9 cellular contexts compared by ENCODE assay signal in the genomic region with DNA sequence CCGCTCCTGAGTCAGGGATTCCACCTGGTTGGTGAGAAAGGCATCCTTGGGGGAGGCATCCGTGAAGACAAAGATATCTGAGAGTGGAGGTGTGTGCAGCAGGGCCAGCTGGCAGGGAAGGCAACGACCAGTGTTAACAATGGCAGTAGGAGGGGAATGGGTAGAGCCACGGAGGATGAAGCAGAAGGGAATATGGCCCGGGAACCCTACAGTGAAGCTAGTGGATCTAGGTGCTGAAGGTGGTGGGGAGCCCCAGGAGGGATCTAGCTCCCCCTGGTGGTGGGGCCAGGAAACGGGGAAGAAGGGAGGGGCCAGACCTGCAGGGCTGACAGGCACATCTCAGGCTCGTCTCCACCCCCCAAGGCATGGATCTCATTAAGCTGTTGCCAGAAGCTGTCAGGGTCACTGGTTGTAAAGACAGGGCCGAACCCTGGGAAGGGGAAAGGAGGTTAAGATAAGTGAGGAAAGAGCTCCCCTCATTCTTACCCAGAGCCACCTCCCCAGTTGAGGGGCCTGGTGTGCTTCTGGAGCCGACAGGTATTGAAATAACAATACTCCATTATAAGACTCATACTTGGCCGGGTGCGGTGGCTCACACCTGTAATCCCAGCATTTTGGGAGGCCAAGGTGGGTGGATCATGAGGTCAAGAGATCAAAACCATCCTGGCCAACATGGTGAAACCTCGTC. TPM values are rescaled to one million over a fixed set of nuclear protein-coding genes. Genes with fewer than 3 reads are reported as not detected.
DNase-seq lines count a peak whose midpoint lies in the region; ATAC-seq and TF ChIP-seq lines count a peak whose summit lies in the region.
"Had no signal": no experiment of that assay in that cellular context is flagged by ENCODE, and none has a peak within 500 bp of the region (broad histone marks: within the 10 kb centered on the region; RNA-seq: fewer than 3 reads in every experiment).

No MANE protein-coding gene starts in this region.

- H3K27ac Mint-ChIP-seq in central memory CD8-positive, alpha-beta T cell (ENCODE audit: low read depth) = peak overlapping the region; percentile 52

- H3K27me3 Mint-ChIP-seq in central memory CD8-positive, alpha-beta T cell = no peaks in the 10 kb centered on the region

- H3K4me3 ChIP-seq in lower leg skin (ENCODE audit: low read depth, poor library complexity, severe bottlenecking) = no peak overlapping the region
- H3K4me3 ChIP-seq: BLaER1 had no signal

- H3K9me3 Mint-ChIP-seq in central memory CD8-positive, alpha-beta T cell = no peaks in the 10 kb centered on the region

- TF ChIP-seq POLR2A in lower leg skin (IDR thresholded peaks at IDR 0.05) = no peak

- WGBS in lower leg skin, 2 donors = 56 to 57% methylated on average over 12 of the region's 12 CpGs

- peak; percentile 21 for DNase-seq in NCI-H1694 treated with DMSO at 0.1 percent for 48 hours (lab: John Stamatoyannopoulos, UW)
- DNase-seq in NCI-H1694 (lab: John Stamatoyannopoulos, UW) = no peak
- peak; percentile 51 for DNase-seq in NCI-H2171 treated with DMSO at 0.1 percent for 48 hours (lab: John Stamatoyannopoulos, UW)
- DNase-seq in central memory CD8-positive, alpha-beta T cell (ENCODE audit: low spot score in 2 of 2) = peak; percentile 75 to 77
- peak; percentile 45 to 93 for DNase-seq in lower leg skin (ENCODE audit: low spot score in 2 of 2)
- peak; percentile 69 to 79 for DNase-seq in stimulated activated CD8-positive, alpha-beta memory T cell treated with anti-CD3 and anti-CD28 coated beads, Interleukin-2, amount 100 ng/mL, for 48 hours (ENCODE audit: low read depth in 2 of 2)

- ATAC-seq in activated CD4-positive, CD25-positive, alpha-beta regulatory T cell treated with anti-CD3 and anti-CD28 coated beads, Interleukin-2, amount 50 U/mL, for 24 hours = peak; percentile 79 to 85
- peak; percentile 70 for ATAC-seq in central memory CD8-positive, alpha-beta T cell (replicated peaks; ENCODE audit: extremely low read depth, poor library complexity, severe bottlenecking)
- no peak for ATAC-seq in HG02759 (IDR thresholded peaks at IDR 0.05; ENCODE audit: unreplicated experiment)

- TF ChIP-seq CTCF in lower leg skin (IDR thresholded peaks at IDR 0.05) = peak in 1 of 3 donors; percentile 32

- peaks cover 28% of the 10 kb centered on the region for H3K4me1 Mint-ChIP-seq in central memory CD8-positive, alpha-beta T cell

- H3K4me3 Mint-ChIP-seq in central memory CD8-positive, alpha-beta T cell = no peak overlapping the region

- peaks cover 5% of the 10 kb centered on the region for H3K36me3 Mint-ChIP-seq in central memory CD8-positive, alpha-beta T cell (ENCODE audit: insufficient read depth)

- intact Hi-C loops in lower leg skin (cut with DNase I; ENCODE audit: low total_unique reads) = loop anchor here (5.0 kb wide), 2 partner anchors 83 to 1452 kb away; no protein-coding TSS in a partner anchor

RNA-seq across cellular contexts. Expression of a gene that starts 7.3 kb away (rescaled TPM):
- 1 to 10 TPM in 3 of 4 donors, under 1 TPM in 1; 0.49 to 4.8 (median 1.4) TPM for total RNA-seq in lower leg skin

RNA-seq across cellular contexts. Expression of a gene that starts 7.4 kb away (rescaled TPM):
- total RNA-seq in lower leg skin = 10 to 100 TPM; 25.3 to 80.6 (median 55.3) TPM

RNA-seq across cellular contexts. Expression of a gene that starts 25.7 kb away (rescaled TPM):
- 10 to 100 TPM; 39.2 to 53.9 (median 46.9) TPM for total RNA-seq in lower leg skin

RNA-seq across cellular contexts. Expression of a gene that starts 30.0 kb away (rescaled TPM):
- 10 to 100 TPM in 3 of 4 donors, 1 to 10 TPM in 1; 7.8 to 13.8 (median 11.4) TPM for total RNA-seq in lower leg skin

RNA-seq across cellular contexts. Expression of a gene that starts 33.5 kb away (rescaled TPM):
- total RNA-seq in lower leg skin = 100 to 1,000 TPM; 293 to 430 (median 393) TPM
